1 cellular context compared by ENCODE assay signal in genomic region chr1:109895720-109896504, GRCh38.
TF ChIP-seq lines count a peak whose summit lies in the region.

No MANE protein-coding gene starts in this region.

TF ChIP-seq in HepG2, 621 proteins besides CTCF, POLR2A, EP300 and RAD21 (continued from another document and continues in another):
- TF ChIP-seq ZBTB40 (IDR thresholded peaks at IDR 0.05) (no peak), ZBTB40 (CRISPR knock-in tag; IDR thresholded peaks at IDR 0.05) (peak; percentile 26; the same call in 1 of the 2 replicates), STAT6 (CRISPR knock-in tag; IDR thresholded peaks at IDR 0.05; ENCODE audit: borderline replicate concordance) (peak; percentile 53; the same call in 1 of the 2 replicates), NFE2 (CRISPR knock-in tag; IDR thresholded peaks at IDR 0.05) (0 out of 2 replicates have a peak, but pooled peaks have one; percentile 25), ZNF317 (CRISPR knock-in tag; IDR thresholded peaks at IDR 0.05) (0 out of 2 replicates have a peak, but pooled peaks have one; percentile 61), U2AF1 (optimal IDR thresholded peaks at IDR 0.05; ENCODE audit: low read depth, low read length) (no peak), ZBTB38 (CRISPR knock-in tag; IDR thresholded peaks at IDR 0.05) (0 out of 2 replicates have a peak, but pooled peaks have one; percentile 35), ZNF570 (CRISPR knock-in tag; IDR thresholded peaks at IDR 0.05; ENCODE audit: borderline replicate concordance) (no peak), GABPB1 (CRISPR knock-in tag; IDR thresholded peaks at IDR 0.05) (peak; percentile 84), ZNF12 (CRISPR knock-in tag; IDR thresholded peaks at IDR 0.05) (peak; percentile 59; the same call in 1 of the 2 replicates), REST (IDR thresholded peaks at IDR 0.05; ENCODE audit: borderline replicate concordance in 1 of 2, low read depth in 1 of 2, low read length in 2 of 2) (no peak; a peak in 1 of 4 replicates), KDM5B (CRISPR knock-in tag; IDR thresholded peaks at IDR 0.05; ENCODE audit: borderline replicate concordance) (0 out of 2 replicates have a peak, but pooled peaks have one; percentile 16), ZNF350 (CRISPR knock-in tag; IDR thresholded peaks at IDR 0.05; ENCODE audit: borderline replicate concordance, low read depth) (peak; percentile 57), RXRA (CRISPR knock-in tag; IDR thresholded peaks at IDR 0.05) (peak; percentile 92), HNF4G (IDR thresholded peaks at IDR 0.05; ENCODE audit: borderline replicate concordance, low read depth, low read length) (no peak), HNF4G (CRISPR knock-in tag; IDR thresholded peaks at IDR 0.05; ENCODE audit: borderline replicate concordance, low read depth) (peak; percentile 68; the same call in 1 of the 2 replicates), MYNN (CRISPR knock-in tag; IDR thresholded peaks at IDR 0.05; ENCODE audit: low read depth) (0 out of 2 replicates have a peak, but pooled peaks have one; percentile 35), LCORL (IDR thresholded peaks at IDR 0.05) (peak; percentile 53; the same call in 1 of the 2 replicates), LCORL (CRISPR knock-in tag; IDR thresholded peaks at IDR 0.05) (peak; percentile 100), HNRNPL (IDR thresholded peaks at IDR 0.05; ENCODE audit: low read depth, low read length) (0 out of 2 replicates have a peak, but pooled peaks have one; percentile 44), HOXA3 (CRISPR knock-in tag; IDR thresholded peaks at IDR 0.05) (peak; percentile 69; the same call in 1 of the 2 replicates), FOXP1 (IDR thresholded peaks at IDR 0.05) (no peak), FOXP1 (CRISPR knock-in tag; IDR thresholded peaks at IDR 0.05) (peak; percentile 83), HNF1A (IDR thresholded peaks at IDR 0.05; ENCODE audit: low read depth) (no peak), HNF1A (CRISPR knock-in tag; IDR thresholded peaks at IDR 0.05; ENCODE audit: borderline replicate concordance) (peak; percentile 54; the same call in 1 of the 2 replicates), YEATS2 (CRISPR knock-in tag; IDR thresholded peaks at IDR 0.05; ENCODE audit: borderline replicate concordance) (peak; percentile 36; the same call in 1 of the 2 replicates), ZNF776 (CRISPR knock-in tag; IDR thresholded peaks at IDR 0.05) (no peak), GPBP1L1 (CRISPR knock-in tag; IDR thresholded peaks at IDR 0.05) (no peak), ZNF343 (CRISPR knock-in tag; IDR thresholded peaks at IDR 0.05) (peak; percentile 100), DPF2 (CRISPR knock-in tag; IDR thresholded peaks at IDR 0.05; ENCODE audit: borderline replicate concordance, low read depth) (peak; percentile 89), HCFC1 (IDR thresholded peaks at IDR 0.05; ENCODE audit: low read depth, low read length) (no peak), HNRNPH1 (optimal IDR thresholded peaks at IDR 0.05; ENCODE audit: low read depth, low read length) (no peak), ZNF292 (CRISPR knock-in tag; IDR thresholded peaks at IDR 0.05; ENCODE audit: borderline replicate concordance, low read depth) (peak; percentile 79; the same call in 1 of the 2 replicates), RCOR2 (CRISPR knock-in tag; IDR thresholded peaks at IDR 0.05) (peak; percentile 91), HNF4A (CRISPR knock-in tag; IDR thresholded peaks at IDR 0.05) (peak; percentile 60), ATF3 (CRISPR knock-in tag; IDR thresholded peaks at IDR 0.05) (peak; percentile 97), ZNF75D (CRISPR knock-in tag; IDR thresholded peaks at IDR 0.05; ENCODE audit: borderline replicate concordance) (no peak), ZIK1 (CRISPR knock-in tag; IDR thresholded peaks at IDR 0.05; ENCODE audit: borderline replicate concordance, low read depth) (no peak), ARNT2 (CRISPR knock-in tag; IDR thresholded peaks at IDR 0.05; ENCODE audit: low read depth) (peak; percentile 67; the same call in 1 of the 2 replicates)
